ENCODE assay signal across 8 cellular contexts in the genomic region with DNA sequence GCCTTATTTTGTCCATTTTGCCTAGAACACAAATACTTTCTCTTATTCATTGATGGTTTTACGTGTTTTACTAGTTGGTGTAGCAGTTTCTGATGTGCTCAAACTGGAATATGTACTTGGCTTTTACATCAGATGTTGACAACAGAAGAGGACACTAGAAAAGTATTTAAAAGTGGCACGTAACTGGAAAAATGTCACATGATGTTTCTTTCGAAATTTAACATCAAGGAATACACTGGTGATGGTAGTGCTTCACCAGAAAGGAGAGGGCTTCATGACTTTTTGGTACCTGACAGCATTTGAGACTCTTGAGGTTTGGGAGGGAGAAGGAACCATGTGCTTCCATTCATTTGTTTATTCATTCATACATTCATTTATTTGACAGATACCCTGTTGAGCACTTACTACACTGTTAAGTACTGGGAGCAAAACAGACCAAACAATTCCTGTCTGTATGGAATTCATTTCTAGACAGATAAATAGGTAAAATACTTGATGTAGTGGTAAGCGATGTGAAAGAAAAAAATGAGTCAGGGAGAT. TPM values are rescaled to one million over a fixed set of nuclear protein-coding genes. Genes with fewer than 3 reads are reported as not detected.
A peak's percentile ranks its signal among the peaks of the same experiment; 100 is the strongest.
DNase-seq lines count a peak whose midpoint lies in the region; ATAC-seq lines count a peak whose summit lies in the region.

No MANE protein-coding gene starts in this region.

- H3K27me3 Mint-ChIP-seq in activated CD4-positive, alpha-beta T cell treated with anti-CD3 and anti-CD28 coated beads for 36 hours: no peaks in the 10 kb centered on the region
- H3K27me3 Mint-ChIP-seq in activated CD8-positive, alpha-beta T cell treated with anti-CD3 and anti-CD28 coated beads, Interleukin-2, amount 10 ng/mL, durations not matched to agents 7 days and 5 days (ENCODE audit: low read depth): peaks cover 6% of the 10 kb centered on the region
- H3K27me3 Mint-ChIP-seq in stimulated activated naive B cell treated with anti-CD40 and anti-IgM and Interleukin-4, amounts not matched to agents 10 μg/mL and 1 μg/mL and 100 μg/mL, for 72 hours: no peaks in the 10 kb centered on the region

- H3K4me1 ChIP-seq in iPS-15b (ENCODE audit: control insufficient read depth, insufficient read depth, low read length): peaks cover 10% of the 10 kb centered on the region

- peak overlapping the region; percentile 27 for H3K27ac Mint-ChIP-seq in activated CD4-positive, alpha-beta T cell treated with anti-CD3 and anti-CD28 coated beads for 36 hours
- peak overlapping the region; percentile 32 for H3K27ac Mint-ChIP-seq in activated CD8-positive, alpha-beta T cell treated with anti-CD3 and anti-CD28 coated beads, Interleukin-2, amount 10 ng/mL, durations not matched to agents 7 days and 5 days
- H3K27ac Mint-ChIP-seq in stimulated activated naive B cell treated with anti-CD40 and anti-IgM and Interleukin-4, amounts not matched to agents 10 μg/mL and 1 μg/mL and 100 μg/mL, for 72 hours: peak overlapping the region; percentile 71

- CTCF ChIA-PET in activated CD4-positive, alpha-beta T cell treated with anti-CD3 and anti-CD28 coated beads for 36 hours (lab: Charles Lee): interaction anchor here (0.6 to 1.0 kb wide), 2 partner anchors 105 to 989 kb away, joined by 3 to 4 read pairs; no protein-coding TSS in a partner anchor
- CTCF ChIA-PET in activated CD8-positive, alpha-beta T cell treated with anti-CD3 and anti-CD28 coated beads, Interleukin-2, amount 10 ng/mL, durations not matched to agents 7 days and 5 days (lab: Charles Lee): no interaction called here

- H3K4me3 ChIP-seq in iPS-15b (ENCODE audit: low read depth, low read length): peak overlapping the region; percentile 92

- intact Hi-C loops in activated CD4-positive, alpha-beta T cell treated with anti-CD3 and anti-CD28 coated beads for 36 hours (cut with DNase I, micrococcal nuclease): loop anchor here (5.0 to 10.0 kb wide), 3 partner anchors 86 to 1086 kb away; no protein-coding TSS in a partner anchor

- H3K9me3 Mint-ChIP-seq in activated CD4-positive, alpha-beta T cell treated with anti-CD3 and anti-CD28 coated beads for 36 hours (ENCODE audit: low read depth): peaks cover 2% of the 10 kb centered on the region
- H3K9me3 Mint-ChIP-seq in activated CD8-positive, alpha-beta T cell treated with anti-CD3 and anti-CD28 coated beads, Interleukin-2, amount 10 ng/mL, durations not matched to agents 7 days and 5 days (ENCODE audit: insufficient read depth): no peaks in the 10 kb centered on the region
- peaks cover 2 to 3% of the 10 kb centered on the region in 2 donors for H3K9me3 Mint-ChIP-seq in stimulated activated naive B cell treated with anti-CD40 and anti-IgM and Interleukin-4, amounts not matched to agents 10 μg/mL and 1 μg/mL and 100 μg/mL, for 72 hours

- H3K27me3 ChIP-seq in iPS-15b (ENCODE audit: control insufficient read depth, insufficient read depth, low read length): no peaks in the 10 kb centered on the region

- peak overlapping the region; percentile 99 for H3K4me3 Mint-ChIP-seq in activated CD4-positive, alpha-beta T cell treated with anti-CD3 and anti-CD28 coated beads for 36 hours
- H3K4me3 Mint-ChIP-seq in activated CD8-positive, alpha-beta T cell treated with anti-CD3 and anti-CD28 coated beads, Interleukin-2, amount 10 ng/mL, durations not matched to agents 7 days and 5 days: peak overlapping the region; percentile 90
- H3K4me3 Mint-ChIP-seq in stimulated activated naive B cell treated with anti-CD40 and anti-IgM and Interleukin-4, amounts not matched to agents 10 μg/mL and 1 μg/mL and 100 μg/mL, for 72 hours: peak overlapping the region; percentile 72 to 97

- no peaks in the 10 kb centered on the region for H3K36me3 ChIP-seq in iPS-15b (ENCODE audit: control insufficient read depth, insufficient read depth, low read length)

- H3K4me1 Mint-ChIP-seq in activated CD4-positive, alpha-beta T cell treated with anti-CD3 and anti-CD28 coated beads for 36 hours: peaks cover 43% of the 10 kb centered on the region
- H3K4me1 Mint-ChIP-seq in activated CD8-positive, alpha-beta T cell treated with anti-CD3 and anti-CD28 coated beads, Interleukin-2, amount 10 ng/mL, durations not matched to agents 7 days and 5 days (ENCODE audit: low read depth): peaks cover 34% of the 10 kb centered on the region
- H3K4me1 Mint-ChIP-seq in stimulated activated naive B cell treated with anti-CD40 and anti-IgM and Interleukin-4, amounts not matched to agents 10 μg/mL and 1 μg/mL and 100 μg/mL, for 72 hours: peaks cover 24 to 30% of the 10 kb centered on the region in 2 donors

- no peak for DNase-seq in activated CD4-positive, alpha-beta T cell treated with anti-CD3 and anti-CD28 coated beads for 36 hours
- no peak for DNase-seq in activated CD4-positive, alpha-beta T cell treated with anti-CD3 and anti-CD28 coated beads for 48 hours
- DNase-seq in activated CD8-positive, alpha-beta T cell treated with anti-CD3 and anti-CD28 coated beads, Interleukin-2, amount 10 ng/mL, durations not matched to agents 7 days and 5 days: no peak
- no peak for DNase-seq in stimulated activated naive B cell treated with anti-CD40 and anti-IgM and Interleukin-4, amounts not matched to agents 10 μg/mL and 1 μg/mL and 100 μg/mL, for 72 hours
- no peak for DNase-seq in stimulated activated CD4-positive, alpha-beta T cell treated with anti-CD3 and anti-CD28 coated beads, Interleukin-4, amount 100 ng/mL, for 24 hours

- H3K9ac ChIP-seq in iPS-15b (ENCODE audit: low read depth, low read length): no peak overlapping the region

- POLR2A ChIA-PET in activated CD4-positive, alpha-beta T cell treated with anti-CD3 and anti-CD28 coated beads for 36 hours (lab: Charles Lee): interaction anchor here (0.7 kb wide), 1 partner anchor 66 kb away, joined by 3 read pairs; no protein-coding TSS in a partner anchor
- POLR2A ChIA-PET in activated CD8-positive, alpha-beta T cell treated with anti-CD3 and anti-CD28 coated beads, Interleukin-2, amount 10 ng/mL, durations not matched to agents 7 days and 5 days (lab: Charles Lee): no interaction called here

- ATAC-seq in activated CD4-positive, alpha-beta T cell treated with anti-CD3 and anti-CD28 coated beads for 36 hours: no peak
- ATAC-seq in activated CD8-positive, alpha-beta T cell treated with anti-CD3 and anti-CD28 coated beads, Interleukin-2, amount 10 ng/mL, durations not matched to agents 7 days and 5 days: no peak
- no peak for ATAC-seq in stimulated activated naive B cell treated with anti-CD40 and anti-IgM and Interleukin-4, amounts not matched to agents 10 μg/mL and 1 μg/mL and 100 μg/mL, for 72 hours (replicated peaks)
- ATAC-seq in HG02981 (IDR thresholded peaks at IDR 0.05; ENCODE audit: unreplicated experiment) (no peak), GM18520 (IDR thresholded peaks at IDR 0.05; ENCODE audit: unreplicated experiment) (no peak)

- H3K9me3 ChIP-seq in iPS-15b (ENCODE audit: control insufficient read depth, insufficient read depth, low read length): no peaks in the 10 kb centered on the region

- peaks cover 37% of the 10 kb centered on the region for H3K36me3 Mint-ChIP-seq in activated CD4-positive, alpha-beta T cell treated with anti-CD3 and anti-CD28 coated beads for 36 hours (ENCODE audit: low read depth)
- H3K36me3 Mint-ChIP-seq in activated CD8-positive, alpha-beta T cell treated with anti-CD3 and anti-CD28 coated beads, Interleukin-2, amount 10 ng/mL, durations not matched to agents 7 days and 5 days (ENCODE audit: low read depth): peaks cover 34% of the 10 kb centered on the region
- peaks cover 13 to 19% of the 10 kb centered on the region in 2 donors for H3K36me3 Mint-ChIP-seq in stimulated activated naive B cell treated with anti-CD40 and anti-IgM and Interleukin-4, amounts not matched to agents 10 μg/mL and 1 μg/mL and 100 μg/mL, for 72 hours

RNA-seq across cellular contexts. Expression of gene GIGYF2, which starts 1.5 kb away (rescaled TPM):
- 10 to 100 TPM; 51.1 to 51.9 TPM for total RNA-seq in activated CD4-positive, alpha-beta T cell treated with anti-CD3 and anti-CD28 coated beads for 36 hours
- 10 to 100 TPM; 59.3 to 61.7 TPM for total RNA-seq in activated CD8-positive, alpha-beta T cell treated with anti-CD3 and anti-CD28 coated beads, Interleukin-2, amount 10 ng/mL, durations not matched to agents 7 days and 5 days
